ENCODE assay signal across 8 cellular contexts in genomic region chr2:47782557-47783490, GRCh38. TPM values are rescaled to one million over a fixed set of nuclear protein-coding genes. Genes with fewer than 3 reads are reported as not detected.
DNase-seq lines count a peak whose midpoint lies in the region; ATAC-seq and TF ChIP-seq lines count a peak whose summit lies in the region.

MSH6 (plus strand) TSS chr2:47783145; CDS start chr2:47783234, 89 bp downstream.

- TF ChIP-seq CTCF in Panc1 (IDR thresholded peaks at IDR 0.05), result no peak

- peak within 1 kb of the TSS; percentile 85 for H3K27ac ChIP-seq in Panc1 (ENCODE audit: low read length)

- in situ Hi-C loops in KBM-7 (cut with MboI; ENCODE audit: low pct_unique_long_range_greater_than_20kb, low sequenced_read_pairs), result no loop called here
- in situ Hi-C loops in Panc1 (cut with HindIII; ENCODE audit: low pct_unique_long_range_greater_than_20kb, low sequenced_read_pairs), result no loop called here

- POLR2A ChIA-PET in Panc1 (lab: Charles Lee), result interaction anchor here (0.6 to 0.9 kb wide), 5 partner anchors 38 to 1494 kb away, joined by 5 to 15 read pairs (median 9); no protein-coding TSS in a partner anchor

- no peaks in the 10 kb centered on the region for H3K27me3 ChIP-seq in Panc1 (ENCODE audit: control insufficient read depth, insufficient read depth, low read length)

- CTCF ChIA-PET in Panc1 (lab: Charles Lee), result no interaction called here

- peaks cover 4% of the 10 kb centered on the region; the same call in 1 of the 2 replicates for H3K4me1 ChIP-seq in Panc1 (ENCODE audit: control insufficient read depth, insufficient read depth, low read length)

- H3K4me3 ChIP-seq in Panc1 (ENCODE audit: low read depth in 2 of 2, low read length in 2 of 2), result peak within 1 kb of the TSS; percentile 75 to 77

- DNase-seq in DMS53 treated with DMSO at 0.1 percent for 48 hours (lab: John Stamatoyannopoulos, UW; ENCODE audit: unreplicated experiment), result peak; percentile 87
- peak; percentile 92 for DNase-seq in KBM-7
- DNase-seq in Panc1 (ENCODE audit: low read depth, low spot score), result no peak
- peak; percentile 87 to 92 for DNase-seq in activated T-cell treated with anti-CD3 and anti-CD28 coated beads, Interleukin-2, amount 50 U/mL, for 48 hours
- DNase-seq in myocyte (ENCODE audit: low read depth), result peak; percentile 89
- peak; percentile 77 to 80 for DNase-seq in stimulated activated CD8-positive, alpha-beta memory T cell treated with anti-CD3 and anti-CD28 coated beads, Interleukin-7, amount 100 ng/mL, for 48 hours (ENCODE audit: extremely low read depth in 1 of 2, low read depth in 1 of 2)

- H3K36me3 ChIP-seq in Panc1 (ENCODE audit: control insufficient read depth, insufficient read depth, low read length), result no peaks in the 10 kb centered on the region

- intact Hi-C loops in Panc1 (cut with micrococcal nuclease; ENCODE audit: unreplicated experiment), result no loop called here

- ATAC-seq in GM21723 (IDR thresholded peaks at IDR 0.05; ENCODE audit: unreplicated experiment) (peak; percentile 78), Panc1 (peak; percentile 89), esophagus mucosa (peak; percentile 99)

- no TSS peak for BruUV-seq in Panc1 (replicated peaks; lab: Mats Ljungman, UMichigan)

- no peaks in the 10 kb centered on the region for H3K9me3 ChIP-seq in Panc1 (ENCODE audit: control insufficient read depth, insufficient read depth, low read depth, low read length)

RNA-seq across cellular contexts. Expression of gene MSH6, which starts in this region (rescaled TPM):
- total RNA-seq in Panc1 (2021; ENCODE audit: unreplicated experiment) (98.0 TPM), esophagus mucosa (19.8 TPM), myocyte (26.4 and 33.0 TPM in 2 replicates)
- polyA plus RNA-seq in Panc1 (2012; ENCODE audit: insufficient read length), result 28.4 TPM
- 13.0 TPM for polyA plus RNA-seq in myocyte (2012)
